7 cellular contexts compared by ENCODE assay signal in the genomic region with DNA sequence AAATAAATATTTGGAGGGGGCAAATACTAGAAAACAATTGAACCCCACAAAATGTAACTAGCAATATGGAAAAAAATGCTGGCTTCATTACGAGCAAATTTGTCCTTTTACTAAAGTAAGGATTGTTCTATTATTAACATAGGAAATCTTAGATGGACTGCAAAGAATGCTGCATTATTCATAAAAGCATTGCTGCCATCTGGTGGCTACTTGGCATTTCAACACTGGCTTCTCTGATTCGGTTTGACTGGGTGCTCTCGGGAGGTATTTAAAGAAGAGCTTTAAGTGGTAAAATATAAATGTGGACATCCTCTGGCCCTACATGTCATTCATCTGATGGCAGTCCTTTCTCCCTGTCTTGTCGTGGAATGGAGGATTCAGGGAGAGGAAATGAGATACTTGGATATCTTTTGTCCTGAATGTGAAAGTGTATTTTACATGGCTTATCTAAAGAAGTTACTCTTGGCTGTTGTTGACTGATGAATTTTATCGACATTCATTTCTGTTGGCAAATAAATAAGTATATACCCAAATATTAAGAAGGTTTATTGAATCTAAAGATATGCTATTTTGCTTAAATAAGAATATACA.
DNase-seq lines count a peak whose midpoint lies in the region; ATAC-seq and TF ChIP-seq lines count a peak whose summit lies in the region.

No MANE protein-coding gene starts in this region.

- peak; percentile 58 for DNase-seq in NCI-H2171 (lab: John Stamatoyannopoulos, UW)
- no peak for DNase-seq in activated B cell treated with CpG ODN at 0.5 μM for 24 hours
- peak; percentile 68 for DNase-seq in central memory CD4-positive, alpha-beta T cell
- peak; percentile 82 for DNase-seq in left kidney (ENCODE audit: low read depth, low spot score)
- peak; percentile 49 to 64 for DNase-seq in stimulated activated CD4-positive, alpha-beta T cell treated with anti-CD3 and anti-CD28 coated beads, Interleukin-4, amount 100 ng/mL, for 48 hours (ENCODE audit: low read depth in 2 of 2)

- H3K4me1 Mint-ChIP-seq in activated B cell treated with CpG ODN at 0.5 μM for 24 hours, result peaks cover 70% of the 10 kb centered on the region

- H3K9me3 Mint-ChIP-seq in activated B cell treated with CpG ODN at 0.5 μM for 24 hours, result no peaks in the 10 kb centered on the region

- CTCF ChIA-PET in activated B cell treated with CpG ODN at 0.5 μM for 24 hours (lab: Charles Lee), result interaction anchor here (0.6 to 7.1 kb wide), 26 partner anchors 10 to 229 kb away, joined by 3 to 122 read pairs (median 6); no protein-coding TSS in a partner anchor

- H3K4me3 Mint-ChIP-seq in activated B cell treated with CpG ODN at 0.5 μM for 24 hours, result no peak overlapping the region

- intact Hi-C loops in activated B cell treated with CpG ODN at 0.5 μM for 24 hours (cut with micrococcal nuclease), result loop anchor here (1.0 to 5.0 kb wide), 6 partner anchors 37 to 382 kb away; a partner anchor contains a TSS

- H3K27ac Mint-ChIP-seq in activated B cell treated with CpG ODN at 0.5 μM for 24 hours, result peak overlapping the region; percentile 81

- no peaks in the 10 kb centered on the region for H3K27me3 Mint-ChIP-seq in activated B cell treated with CpG ODN at 0.5 μM for 24 hours

- TF ChIP-seq CTCF in GM12872 (IDR thresholded peaks at IDR 0.05; ENCODE audit: insufficient read depth, low read depth, low read length), result peak; percentile 69
- no peak for TF ChIP-seq CTCF in activated B cell treated with CpG ODN at 0.5 μM for 24 hours (IDR thresholded peaks at IDR 0.05)

- peaks cover 15% of the 10 kb centered on the region for H3K36me3 Mint-ChIP-seq in activated B cell treated with CpG ODN at 0.5 μM for 24 hours (ENCODE audit: low read depth)

- POLR2A ChIA-PET in activated B cell treated with CpG ODN at 0.5 μM for 24 hours (lab: Charles Lee), result interaction anchor here (0.6 to 0.7 kb wide), 2 partner anchors 72 to 191 kb away, joined by 3 to 14 read pairs; no protein-coding TSS in a partner anchor

- ATAC-seq in HG02885 (IDR thresholded peaks at IDR 0.05; ENCODE audit: poor library complexity, unreplicated experiment), result peak; percentile 59
- ATAC-seq in activated B cell treated with CpG ODN at 0.5 μM for 24 hours (ENCODE audit: low read depth), result peak; percentile 29
